8 cellular contexts compared by ENCODE assay signal in genomic region chr12:49828143-49829091, GRCh38. TPM values are rescaled to one million over a fixed set of nuclear protein-coding genes. Genes with fewer than 3 reads are reported as not detected.
DNase-seq lines count a peak whose midpoint lies in the region; ATAC-seq and TF ChIP-seq lines count a peak whose summit lies in the region.

TSS of gene NCKAP5L (minus strand) at chr12:49828413. CDS start at chr12:49804044, 24,369 bp downstream.

- peak; percentile 44 for TF ChIP-seq POLR2A in GM19099 (IDR thresholded peaks at IDR 0.05; ENCODE audit: extremely low read depth, insufficient read length, low read depth)

- H3K4me1 Mint-ChIP-seq in activated CD4-positive, alpha-beta T cell treated with anti-CD3 and anti-CD28 coated beads for 36 hours = peaks cover 27% of the 10 kb centered on the region

- peak within 1 kb of the TSS; percentile 82 for H3K4me3 ChIP-seq in choroid plexus epithelial cell (ENCODE audit: low read depth, low read length)

- H3K4me3 Mint-ChIP-seq in activated CD4-positive, alpha-beta T cell treated with anti-CD3 and anti-CD28 coated beads for 36 hours = peak within 1 kb of the TSS; percentile 86

- H3K9me3 Mint-ChIP-seq in activated CD4-positive, alpha-beta T cell treated with anti-CD3 and anti-CD28 coated beads for 36 hours (ENCODE audit: low read depth) = no peaks in the 10 kb centered on the region

- H3K36me3 Mint-ChIP-seq in activated CD4-positive, alpha-beta T cell treated with anti-CD3 and anti-CD28 coated beads for 36 hours (ENCODE audit: low read depth) = no peaks in the 10 kb centered on the region

- peak within 1 kb of the TSS; percentile 90 for H3K27ac Mint-ChIP-seq in activated CD4-positive, alpha-beta T cell treated with anti-CD3 and anti-CD28 coated beads for 36 hours

- DNase-seq in AG20443 (ENCODE audit: low spot score) = peak; percentile 98
- DNase-seq in NCI-H510A (lab: John Stamatoyannopoulos, UW) = peak; percentile 91
- peak; percentile 97 for DNase-seq in activated CD4-positive, alpha-beta T cell treated with anti-CD3 and anti-CD28 coated beads for 36 hours
- DNase-seq in choroid plexus epithelial cell (ENCODE audit: low read depth) = peak; percentile 98
- DNase-seq in kidney tubule cell (ENCODE audit: low spot score) = peak; percentile 95
- DNase-seq in stimulated activated CD4-positive, alpha-beta T cell treated with anti-CD3 and anti-CD28 coated beads, Interleukin-1b, Interleukin-23, amount 100 ng/mL, for 1 hour (ENCODE audit: low read depth in 2 of 2) = peak; percentile 84 to 90

- no peaks in the 10 kb centered on the region for H3K27me3 Mint-ChIP-seq in activated CD4-positive, alpha-beta T cell treated with anti-CD3 and anti-CD28 coated beads for 36 hours

- ATAC-seq in HG03432 (IDR thresholded peaks at IDR 0.05; ENCODE audit: unreplicated experiment) = peak; percentile 88
- peak; percentile 99 for ATAC-seq in activated CD4-positive, alpha-beta T cell treated with anti-CD3 and anti-CD28 coated beads for 36 hours

- intact Hi-C loops in activated CD4-positive, alpha-beta T cell treated with anti-CD3 and anti-CD28 coated beads for 36 hours (cut with DNase I, micrococcal nuclease) = loop anchor here (1.0 to 2.0 kb wide), 8 partner anchors 14 to 260 kb away; partner anchors contain the start of genes TMBIM6 (in 2 of the 2), BCDIN3D (in 1 of the 2), FMNL3 (in 1 of the 2) and MCRS1 (in 1 of the 2)

- POLR2A ChIA-PET in activated CD4-positive, alpha-beta T cell treated with anti-CD3 and anti-CD28 coated beads for 36 hours (lab: Charles Lee) = interaction anchor here (1.0 to 1.4 kb wide), 3 partner anchors 11 to 87 kb away, joined by 4 to 8 read pairs (median 8); partner anchors contain the start of genes BCDIN3D and TMBIM6

- CTCF ChIA-PET in activated CD4-positive, alpha-beta T cell treated with anti-CD3 and anti-CD28 coated beads for 36 hours (lab: Charles Lee) = interaction anchor here (0.5 to 4.4 kb wide), 9 partner anchors 11 to 936 kb away, joined by 3 to 44 read pairs (median 4); partner anchors contain the start of genes ATF1, BCDIN3D and TMBIM6

- TF ChIP-seq CTCF in choroid plexus epithelial cell (conservative IDR thresholded peaks at IDR 0.05; ENCODE audit: low read depth, low read length) = no peak

RNA-seq across cellular contexts. Expression of gene NCKAP5L, which starts in this region (rescaled TPM):
- 1 to 10 TPM; 4.3 to 4.5 TPM for total RNA-seq in activated CD4-positive, alpha-beta T cell treated with anti-CD3 and anti-CD28 coated beads for 36 hours

Comparison
In these comparisons a context has a peak if more than half of its experiments do, and no peak if none do; other contexts are left out.
1. Peak in every context shown above with its lines: DNase-seq, ATAC-seq and H3K4me3 ChIP-seq.